11 cellular contexts compared by ENCODE assay signal in the genomic region with DNA sequence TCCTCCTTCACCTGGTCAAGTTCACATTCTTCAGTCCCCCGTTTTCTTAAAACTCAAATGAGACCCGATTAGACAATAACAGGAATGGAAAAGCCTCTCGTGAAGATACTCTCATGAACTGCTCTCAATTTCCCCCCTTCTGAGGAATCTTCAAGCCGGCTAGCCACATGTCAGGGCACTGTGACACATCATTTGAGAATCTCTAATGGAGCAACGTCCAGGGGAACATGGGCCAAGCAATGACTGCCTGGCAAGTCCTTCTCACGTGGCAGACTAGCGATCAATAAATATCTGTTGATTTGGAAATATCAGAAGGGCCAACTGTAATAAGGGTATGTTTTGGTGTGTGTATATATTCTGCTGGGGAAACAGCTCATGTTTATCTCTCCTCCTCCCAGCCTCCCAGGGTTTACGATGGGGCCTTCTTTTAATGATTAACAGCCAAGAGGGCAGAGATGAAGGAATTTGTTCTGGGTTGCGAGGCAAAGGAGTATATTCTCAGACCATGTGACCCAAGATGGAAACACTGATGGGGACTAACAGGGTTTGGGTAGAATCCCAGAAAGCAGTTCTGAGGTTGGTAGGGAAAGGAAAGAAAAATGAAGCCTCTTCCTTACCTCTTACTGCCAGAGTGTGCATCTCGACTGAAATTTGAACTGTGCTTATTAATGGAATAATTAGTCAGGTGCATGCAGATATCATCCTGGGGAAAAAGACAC. TPM values are rescaled to one million over a fixed set of nuclear protein-coding genes. Genes with fewer than 3 reads are reported as not detected.
DNase-seq lines count a peak whose midpoint lies in the region; ATAC-seq and TF ChIP-seq lines count a peak whose summit lies in the region.
"Had no signal": no experiment of that assay in that cellular context is flagged by ENCODE, and none has a peak within 500 bp of the region (broad histone marks: within the 10 kb centered on the region; RNA-seq: fewer than 3 reads in every experiment).

No MANE protein-coding gene starts in this region.

- H3K27ac Mint-ChIP-seq in T-helper 17 cell = no peak overlapping the region
- H3K27ac Mint-ChIP-seq: immature natural killer cell had no signal

- H3K27me3 ChIP-seq in left lung = peaks cover 0 to 16% of the 10 kb centered on the region in 2 donors
- H3K27me3 ChIP-seq in gastrocnemius medialis = peaks cover 0 to 16% (median 0%) of the 10 kb centered on the region in 3 donors

- no peak for TF ChIP-seq POLR2A in gastrocnemius medialis (IDR thresholded peaks at IDR 0.05)

- ATAC-seq in left lung (peak; percentile 15), gastrocnemius medialis (no peak), T-helper 17 cell (no peak)

- no peak overlapping the region for H3K4me3 ChIP-seq in HFF-Myc (replicated peaks; ENCODE audit: low read depth, low read length)
- H3K4me3 ChIP-seq in left lung = no peak overlapping the region
- no peak overlapping the region for H3K4me3 ChIP-seq in gastrocnemius medialis

- H3K36me3 ChIP-seq in left lung = no peaks in the 10 kb centered on the region
- no peaks in the 10 kb centered on the region for H3K36me3 ChIP-seq in gastrocnemius medialis

- no peaks in the 10 kb centered on the region for H3K4me1 Mint-ChIP-seq in T-helper 17 cell
- H3K4me1 Mint-ChIP-seq: immature natural killer cell had no signal

- no peak overlapping the region for H3K27ac ChIP-seq in left lung
- H3K27ac ChIP-seq in gastrocnemius medialis = no peak overlapping the region

- H3K4me1 ChIP-seq in left lung = no peaks in the 10 kb centered on the region
- H3K4me1 ChIP-seq in gastrocnemius medialis = no peaks in the 10 kb centered on the region

- H3K36me3 Mint-ChIP-seq in T-helper 17 cell (ENCODE audit: low read depth) = peaks cover 3% of the 10 kb centered on the region
- H3K36me3 Mint-ChIP-seq: immature natural killer cell had no signal

- peak; percentile 46 for DNase-seq in A172 (ENCODE audit: low spot score)
- peak; percentile 21 for DNase-seq in HFF-Myc (ENCODE audit: extremely low read depth, low read depth)
- DNase-seq in astrocyte of the hippocampus (ENCODE audit: low read depth, low spot score) = peak; percentile 40
- no peak for DNase-seq in left lung
- DNase-seq in amygdala (lab: John Stamatoyannopoulos, UW) = no peak
- DNase-seq in mesenteric fat pad (ENCODE audit: low spot score) = no peak
- no peak for DNase-seq in gastrocnemius medialis
- DNase-seq in T-helper 17 cell = no peak
- DNase-seq: activated T-cell treated with anti-CD3 and anti-CD28 coated beads, Interleukin-2, amount 50 U/mL, for 1 hour; cortex of kidney; immature natural killer cell had no signal

- no peak overlapping the region for H3K4me3 Mint-ChIP-seq in T-helper 17 cell
- H3K4me3 Mint-ChIP-seq: immature natural killer cell had no signal

- no peaks in the 10 kb centered on the region for H3K9me3 ChIP-seq in left lung
- H3K9me3 ChIP-seq in gastrocnemius medialis = no peaks in the 10 kb centered on the region
- H3K9me3 ChIP-seq in T-helper 17 cell (ENCODE audit: control insufficient read depth, low read length, poor library complexity, severe bottlenecking) = no peaks in the 10 kb centered on the region

- intact Hi-C loops in left lung (cut with DNase I) = loop anchor here in 1 of 2 donors (10.0 kb wide), 1 partner anchor 71 kb away; a partner anchor contains a TSS
- intact Hi-C loops in gastrocnemius medialis (cut with DNase I; ENCODE audit: low total_unique reads) = no loop called here

- TF ChIP-seq CTCF in HFF-Myc (IDR thresholded peaks at IDR 0.05; ENCODE audit: low read depth, low read length, missing control alignments) = no peak
- TF ChIP-seq CTCF in left lung (IDR thresholded peaks at IDR 0.05) = no peak
- TF ChIP-seq CTCF in gastrocnemius medialis (IDR thresholded peaks at IDR 0.05 in 4 of 5, conservative IDR thresholded peaks at IDR 0.05 in 1 of 5) = no peak

- in situ Hi-C loops in gastrocnemius medialis (cut with MboI; ENCODE audit: low sequenced_read_pairs in 4 of 4) = loop anchor here in 1 of 4 donors (10.0 kb wide), 1 partner anchor 111 kb away; no protein-coding TSS in a partner anchor

- peaks cover 77% of the 10 kb centered on the region for H3K27me3 Mint-ChIP-seq in T-helper 17 cell

RNA-seq across cellular contexts. Expression of a gene that starts 21.4 kb away (rescaled TPM):
- total RNA-seq in A172 (2014; rRNA removed; shearing (Covaris generic)) = 0.02 TPM in 1 of 2 replicates, not detected in the other
- 1 to 10 TPM in 1 of 2 donors, under 1 TPM in 1; 0.35 to 1.3 TPM for total RNA-seq in left lung
- not detected for total RNA-seq in mesenteric fat pad
- under 1 TPM in 2 of 4 donors, not detected in 2; 0.10 TPM for total RNA-seq in gastrocnemius medialis
- total RNA-seq in T-helper 17 cell = not detected

RNA-seq across cellular contexts. Expression of a gene that starts 35.2 kb away (rescaled TPM):
- total RNA-seq in A172 (2014; rRNA removed; shearing (Covaris generic)) = 50.3 and 78.4 TPM in 2 replicates
- total RNA-seq in left lung = 100 to 1,000 TPM; 116 to 128 TPM
- total RNA-seq in mesenteric fat pad = 168 TPM
- 100 to 1,000 TPM; 104 to 237 (median 132) TPM for total RNA-seq in gastrocnemius medialis
- total RNA-seq in T-helper 17 cell = 100 to 1,000 TPM; 152 to 154 TPM

Comparison
In these comparisons a context has a peak if more than half of its experiments do, and no peak if none do; other contexts are left out.
1. DNase-seq: peak in A172 (single experiment), HFF-Myc (single experiment) and astrocyte of the hippocampus (single experiment); none in left lung (0 of 2), amygdala (0 of 56), mesenteric fat pad (single experiment), gastrocnemius medialis (0 of 2) and T-helper 17 cell (0 of 3).